21 cellular contexts compared by ENCODE assay signal in genomic region chrX:82666355-82666754, GRCh38.
"Had no signal": no experiment of that assay in that cellular context is flagged by ENCODE, and none has a peak within 500 bp of the region (broad histone marks: within the 10 kb centered on the region; RNA-seq: fewer than 3 reads in every experiment).

No MANE protein-coding gene starts in this region.

- H3K27ac ChIP-seq: epithelial cell of prostate, esophagus squamous epithelium, foreskin keratinocyte, left ventricle myocardium inferior, lower lobe of right lung, parathyroid adenoma, prostate gland, right lobe of liver, spleen, tibial artery, upper lobe of left lung, uterus had no signal

- ATAC-seq: effector memory CD8-positive, alpha-beta T cell; foreskin keratinocyte; left cardiac atrium; lower lobe of right lung; right lobe of liver; stimulated activated memory B cell treated with anti-CD40 and anti-IgM and Interleukin-4, amounts not matched to agents 10 μg/mL and 1 μg/mL and 100 μg/mL, for 72 hours had no signal

- DNase-seq: effector memory CD8-positive, alpha-beta T cell; esophagus squamous epithelium; foreskin keratinocyte; kidney; left cardiac atrium; left ventricle myocardium inferior; lower lobe of right lung; midbrain; occipital lobe; right lobe of liver; spleen; stimulated activated CD4-positive, alpha-beta T cell treated with anti-CD3 and anti-CD28 coated beads, Interleukin-15, amount 100 ng/mL, for 24 hours; stimulated activated CD4-positive, alpha-beta T cell treated with anti-CD3 and anti-CD28 coated beads, Interleukin-1b, Interleukin-23, amount 100 ng/mL, for 48 hours; stimulated activated CD4-positive, alpha-beta T cell treated with anti-CD3 and anti-CD28 coated beads, Interleukin-4, amount 100 ng/mL, for 24 hours; tibial artery; upper lobe of left lung; uterus had no signal

- H3K27me3 ChIP-seq: esophagus squamous epithelium, foreskin keratinocyte, right lobe of liver, spleen, tibial artery, upper lobe of left lung, uterus had no signal

- H3K9me3 ChIP-seq: esophagus squamous epithelium, lower lobe of right lung, prostate gland, tibial artery, upper lobe of left lung, uterus had no signal

- H3K4me1 ChIP-seq: esophagus squamous epithelium, foreskin keratinocyte, left ventricle myocardium inferior, lower lobe of right lung, parathyroid adenoma, prostate gland, right lobe of liver, spleen, upper lobe of left lung, uterus had no signal

- H3K4me3 ChIP-seq: esophagus squamous epithelium, left ventricle myocardium inferior, lower lobe of right lung, prostate gland, right lobe of liver, spleen, tibial artery, upper lobe of left lung, uterus had no signal

- H3K36me3 ChIP-seq: esophagus squamous epithelium, left ventricle myocardium inferior, lower lobe of right lung, prostate gland, right lobe of liver, spleen, tibial artery, upper lobe of left lung, uterus had no signal
